In genomic region chr14:68950111-68950510, GRCh38 we compare ENCODE assay signal across 15 cellular contexts. TPM values are rescaled to one million over a fixed set of nuclear protein-coding genes. Genes with fewer than 3 reads are reported as not detected.
A peak's percentile ranks its signal among the peaks of the same experiment; 100 is the strongest.
DNase-seq lines count a peak whose midpoint lies in the region; ATAC-seq, FAIRE-seq and TF ChIP-seq lines count a peak whose summit lies in the region.
"Had no signal": no experiment of that assay in that cellular context is flagged by ENCODE, and none has a peak within 500 bp of the region (broad histone marks: within the 10 kb centered on the region; RNA-seq: fewer than 3 reads in every experiment).

No MANE protein-coding gene starts in this region.

- no peaks in the 10 kb centered on the region for H3K9me1 ChIP-seq in K562 (ENCODE audit: control insufficient read depth, insufficient read depth, low read length)

- peak; percentile 56 for DNase-seq in AG04449 (ENCODE audit: low read depth, low spot score)
- no peak for DNase-seq in HFFc6
- DNase-seq in K562 (ENCODE audit: extremely low read depth in 1 of 4, low spot score in 3 of 4), result no peak
- DNase-seq in DMS 273 (lab: John Stamatoyannopoulos, UW; ENCODE audit: unreplicated experiment), result no peak
- no peak for DNase-seq in middle frontal gyrus (ENCODE audit: extremely low spot score, low spot score)
- DNase-seq: activated CD4-positive, CD25-positive, alpha-beta regulatory T cell treated with anti-CD3 and anti-CD28 coated beads, Interleukin-2, amount 50 U/mL, for 72 hours; COR-L47; islet precursor cell; pancreas; SHP77 had no signal

- H3K79me2 ChIP-seq in K562 (ENCODE audit: control insufficient read depth, insufficient read depth, low read length), result peaks cover 24% of the 10 kb centered on the region; the same call in 2 of the 3 replicates

- no peaks in the 10 kb centered on the region for H3K9me3 Mint-ChIP-seq in HFFc6

- 92% methylated on average over 4 of the region's 5 CpGs for WGBS in K562 (ENCODE audit: insufficient coverage, low coverage, missing lambda C conversion rate)

- TF ChIP-seq CTCF in AG04449 (IDR thresholded peaks at IDR 0.05; ENCODE audit: insufficient read depth, low read length, missing control alignments) (no peak), HFFc6 (IDR thresholded peaks at IDR 0.05) (no peak), K562 (IDR thresholded peaks at IDR 0.05 in 2 of 3, conservative IDR thresholded peaks at IDR 0.05 in 1 of 3; ENCODE audit: insufficient read depth in 2 of 3, low read depth in 1 of 3, low read length in 3 of 3) (no peak)

- BruUV-seq in K562 (replicated peaks; lab: Mats Ljungman, UMichigan), result no TSS peak

- TF ChIP-seq POLR2A in K562 (conservative IDR thresholded peaks at IDR 0.05), result no peak

- POLR2A ChIA-PET in AG04449 (lab: Yijun Ruan, JAX) (interaction anchor here (0.9 to 1.9 kb wide), 2 partner anchors 10 to 26 kb away, joined by 3 to 8 read pairs; no protein-coding TSS in a partner anchor), K562 (lab: Yijun Ruan, JAX) (no interaction called here)

- H4K20me1 ChIP-seq in K562 (replicated peaks; ENCODE audit: control insufficient read depth, insufficient read depth, low read length), result peaks cover 14% of the 10 kb centered on the region

- ATAC-seq in K562 (no peak), GM21619 (IDR thresholded peaks at IDR 0.05; ENCODE audit: unreplicated experiment) (no peak), GM21367 (IDR thresholded peaks at IDR 0.05; ENCODE audit: unreplicated experiment) (no peak)
- ATAC-seq: GM12878, pancreas had no signal

- H3K4me3 Mint-ChIP-seq in HFFc6, result peak overlapping the region; percentile 62

- no peak overlapping the region for H2AFZ ChIP-seq in K562 (ENCODE audit: low read depth, low read length)

- peak overlapping the region; percentile 93 for H3K27ac Mint-ChIP-seq in HFFc6

- H3K4me3 ChIP-seq in AG04449 (ENCODE audit: low read depth, low read length), result no peak overlapping the region
- H3K4me3 ChIP-seq in K562, result no peak overlapping the region
- H3K4me3 ChIP-seq in muscle layer of colon (ENCODE audit: low read depth in 1 of 2, low read length in 2 of 2), result no peak overlapping the region
- H3K4me3 ChIP-seq: GM12878, pancreas had no signal

- in situ Hi-C loops in K562 (cut with MboI), result no loop called here

- no peaks in the 10 kb centered on the region for H3K27me3 ChIP-seq in K562 (ENCODE audit: control insufficient read depth in 2 of 2, insufficient read depth in 2 of 2, low read length in 2 of 2)
- no peaks in the 10 kb centered on the region for H3K27me3 ChIP-seq in muscle layer of colon (ENCODE audit: control insufficient read depth in 1 of 2, insufficient read depth in 2 of 2, low read length in 2 of 2)
- H3K27me3 ChIP-seq: pancreas had no signal

- intact Hi-C loops in K562 (cut with micrococcal nuclease), result no loop called here

- H3K36me3 ChIP-seq in K562 (ENCODE audit: control insufficient read depth, insufficient read depth, low read length), result peaks cover 2% of the 10 kb centered on the region; the same call in 1 of the 3 replicates
- H3K36me3 ChIP-seq in muscle layer of colon (ENCODE audit: insufficient read depth, low read length), result no peaks in the 10 kb centered on the region
- H3K36me3 ChIP-seq: pancreas had no signal

- H3K4me2 ChIP-seq in K562 (ENCODE audit: insufficient read depth, low read length), result no peak overlapping the region

- TF ChIP-seq RAD21 in K562 (CRISPR knock-in tag; conservative IDR thresholded peaks at IDR 0.05 in 1 of 2, IDR thresholded peaks at IDR 0.05 in 1 of 2), result no peak

- H3K4me1 ChIP-seq in K562 (replicated peaks in 1 of 2; ENCODE audit: control insufficient read depth in 2 of 2, insufficient read depth in 2 of 2, low read length in 2 of 2) (peaks cover 22 to 31% of the 10 kb centered on the region in 2 experiments; a peak in 4 of 5 replicates), muscle layer of colon (ENCODE audit: insufficient read depth, low read length) (peaks cover 89% of the 10 kb centered on the region)

- FAIRE-seq in K562 (lab: Jason Lieb, UNC), result no peak
- FAIRE-seq: endometrium, GM12878, pancreas had no signal

- H3K9me3 ChIP-seq in K562 (replicated peaks; ENCODE audit: control insufficient read depth, insufficient read depth, low read depth, low read length) (no peaks in the 10 kb centered on the region), muscle layer of colon (ENCODE audit: low read length) (no peaks in the 10 kb centered on the region)
- H3K9me3 ChIP-seq: pancreas had no signal

- peaks cover 35% of the 10 kb centered on the region for H3K36me3 Mint-ChIP-seq in HFFc6 (ENCODE audit: low read depth)

- peaks cover 14% of the 10 kb centered on the region for H3K27me3 Mint-ChIP-seq in HFFc6 (ENCODE audit: insufficient read depth)

- H3K4me1 Mint-ChIP-seq in HFFc6 (ENCODE audit: low read depth), result peaks cover 98% of the 10 kb centered on the region

- CTCF ChIA-PET in AG04449 (lab: Yijun Ruan, JAX), result no interaction called here
- CTCF ChIA-PET in K562 (lab: Yijun Ruan, JAX; ENCODE audit: low intra/inter-chr PET ratio), result no interaction called here

- no peak for TF ChIP-seq EP300 in K562 (IDR thresholded peaks at IDR 0.05; ENCODE audit: low read length)

- H3K27ac ChIP-seq in K562 (ENCODE audit: extremely low read depth, low read depth, low read length) (no peak overlapping the region), muscle layer of colon (ENCODE audit: low read depth, low read length) (peak overlapping the region; percentile 82)
- H3K27ac ChIP-seq: pancreas had no signal

- no peak overlapping the region for H3K9ac ChIP-seq in K562 (ENCODE audit: insufficient read depth in 1 of 2, low read depth in 2 of 2, low read length in 2 of 2)
- peak overlapping the region; percentile 10 for H3K9ac ChIP-seq in muscle layer of colon (ENCODE audit: low read length)

TF ChIP-seq in K562, 482 proteins besides CTCF, POLR2A, EP300 and RAD21 (continues in another document):
- TF ChIP-seq PRMT5 (CRISPR knock-in tag; IDR thresholded peaks at IDR 0.05), result no peak
- no peak for TF ChIP-seq ARHGAP35 (IDR thresholded peaks at IDR 0.05; ENCODE audit: partially characterized antibody)
- no peak for TF ChIP-seq CREM (IDR thresholded peaks at IDR 0.05; ENCODE audit: low read depth)
- TF ChIP-seq ETV6 (IDR thresholded peaks at IDR 0.05; ENCODE audit: borderline replicate concordance in 1 of 2, low read depth in 2 of 2, low read length in 1 of 2), result no peak
- no peak for TF ChIP-seq ETV6 (CRISPR knock-in tag; IDR thresholded peaks at IDR 0.05; ENCODE audit: borderline replicate concordance)
- no peak for TF ChIP-seq USF1 (CRISPR knock-in tag; IDR thresholded peaks at IDR 0.05)
- TF ChIP-seq SETDB1 (IDR thresholded peaks at IDR 0.05; ENCODE audit: low read length), result no peak
- no peak for TF ChIP-seq CEBPG (CRISPR knock-in tag; IDR thresholded peaks at IDR 0.05)
- TF ChIP-seq CEBPG (tag; conservative IDR thresholded peaks at IDR 0.05 in 1 of 2, IDR thresholded peaks at IDR 0.05 in 1 of 2), result peak in 1 of 2 experiments; percentile 78; a peak in 2 of 4 replicates
- TF ChIP-seq HOMEZ (CRISPR knock-in tag; IDR thresholded peaks at IDR 0.05), result no peak
- TF ChIP-seq ETV5 (CRISPR knock-in tag; IDR thresholded peaks at IDR 0.05; ENCODE audit: low read depth), result no peak
- no peak for TF ChIP-seq ZNF134 (CRISPR knock-in tag; conservative IDR thresholded peaks at IDR 0.05)
- no peak for TF ChIP-seq ERF (CRISPR knock-in tag; IDR thresholded peaks at IDR 0.05)
- peak; percentile 85 for TF ChIP-seq CEBPB (tag; IDR thresholded peaks at IDR 0.05)
- no peak for TF ChIP-seq POLR3A (IDR thresholded peaks at IDR 0.05; ENCODE audit: borderline replicate concordance, extremely low read depth, insufficient read depth, insufficient read length)

RNA-seq across cellular contexts. Expression of gene ACTN1, which starts 29.0 kb away (rescaled TPM):
- 100 to 1,000 TPM; 749 to 847 (median 825) TPM for total RNA-seq in HFFc6 (2021; fragmentation: NEBNext Ultra II Directional; extraction: Animal tissue kit (Norgen Biotek cat#: 25700))
- 54.6 and 92.3 TPM in 2 replicates for total RNA-seq in K562 (2011; cell fraction: chromatin; rRNA removed; ENCODE audit: low replicate concordance)
- 49.7 and 53.4 TPM in 2 replicates for total RNA-seq in K562 (2011; cell fraction: nucleolus; rRNA removed)
- total RNA-seq in K562 (2011; cell fraction: nucleoplasm; rRNA removed), result 46.1 and 65.6 TPM in 2 replicates
- total RNA-seq in K562 (2014; rRNA removed) (42.5 and 47.3 TPM in 2 replicates), K562 (2014; rRNA removed; fragmentation: Illumina TruSeq; extraction: Trizol) (15.9 and 16.8 TPM in 2 replicates), K562 (2015; rRNA removed; fragmentation: Illumina TruSeq; extraction: Trizol) (26.1 and 26.8 TPM in 2 replicates), K562 (2021) (62.3 and 67.7 TPM in 2 replicates)
- polyA plus RNA-seq in K562 (2011; rRNA removed) (37.3 and 44.7 TPM in 2 replicates), K562 (2014; fragmentation: Illumina TruSeq; extraction: Trizol) (56.9 and 59.2 TPM in 2 replicates), K562 (2014; fragmentation: Nextera tagmentation; extraction: Ambion mirVana) (1 to 10 TPM; 2.2 to 5.6 TPM), K562 (2014; rRNA removed) (30.8 and 34.5 TPM in 2 replicates)
- 33.0 and 71.5 TPM in 2 replicates for polyA plus RNA-seq in K562 (2011; cell fraction: cytosol; rRNA removed)
- polyA plus RNA-seq in K562 (2011; cell fraction: nucleus; rRNA removed), result 38.8 and 47.1 TPM in 2 replicates
- polyA plus RNA-seq in K562 (2012), result 63.9 and 83.3 TPM in 2 replicates
- 50.7 and 52.2 TPM in 2 replicates for polyA minus RNA-seq in K562 (2011; rRNA and poly(A)+ RNA removed)
- polyA minus RNA-seq in K562 (2011; cell fraction: cytosol; rRNA and poly(A)+ RNA removed), result 66.1 and 73.5 TPM in 2 replicates
- 25.3 and 32.7 TPM in 2 replicates for polyA minus RNA-seq in K562 (2011; cell fraction: nucleus; rRNA and poly(A)+ RNA removed)

Comparison
In these comparisons a context has a peak if more than half of its experiments do, and no peak if none do; other contexts are left out.
1. RNA of gene ACTN1, which starts 29.0 kb away (total RNA-seq): 749 to 847 TPM in HFFc6; 15.9 to 92.3 TPM in K562; every median in the first group is over 4 times any median in the second.